ENCODE assay signal across 24 cellular contexts in the genomic region with DNA sequence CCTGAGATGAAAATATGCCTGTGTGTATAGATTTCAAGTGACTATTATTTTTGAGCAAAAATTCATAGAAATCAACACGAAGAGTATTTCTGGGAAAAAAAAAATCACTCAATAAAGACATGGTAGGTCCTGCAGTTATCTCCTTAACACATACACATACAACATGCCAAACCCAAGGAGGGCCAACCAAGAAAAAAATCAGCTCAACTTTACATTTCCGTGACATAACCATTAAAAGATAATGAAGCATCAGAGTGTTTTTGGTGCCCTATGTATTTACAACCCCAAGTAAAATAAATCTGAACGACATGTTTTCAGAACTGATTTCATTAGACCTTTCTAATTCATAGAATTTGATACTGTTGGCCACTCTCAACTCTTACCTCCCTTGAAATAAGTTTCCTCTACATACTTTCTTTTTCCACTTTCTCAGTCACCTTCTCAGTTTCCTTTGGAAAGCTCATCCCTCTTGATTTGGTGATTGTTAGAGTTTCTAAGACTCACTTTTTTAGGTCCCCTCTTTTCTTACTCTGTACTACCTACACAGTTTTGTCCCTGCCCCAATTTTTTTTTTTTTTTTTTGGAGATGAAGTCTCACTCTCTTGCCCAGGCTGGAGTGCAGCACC.
DNase-seq lines count a peak whose midpoint lies in the region; ATAC-seq and TF ChIP-seq lines count a peak whose summit lies in the region.
"Had no signal": no experiment of that assay in that cellular context is flagged by ENCODE, and none has a peak within 500 bp of the region (broad histone marks: within the 10 kb centered on the region; RNA-seq: fewer than 3 reads in every experiment).

No MANE protein-coding gene starts in this region.

- ATAC-seq in GM18519 (IDR thresholded peaks at IDR 0.05; ENCODE audit: low FRiP score, unreplicated experiment): no peak
- ATAC-seq: left cardiac atrium had no signal

- DNase-seq in activated CD4-positive, alpha-beta T cell treated with anti-CD3 and anti-CD28 coated beads, Interleukin-2, amount 10 ng/mL, durations not matched to agents 24 days and 14 days: no peak
- no peak for DNase-seq in activated CD4-positive, alpha-beta T cell treated with anti-CD3 and anti-CD28 coated beads, Interleukin-2, amount 10 ng/mL, durations not matched to agents 7 days and 5 days
- DNase-seq in OCI-M1 (lab: John Stamatoyannopoulos, UW) (peak; percentile 75), neural progenitor cell (ENCODE audit: low spot score) (no peak), MV-4-11 (lab: John Stamatoyannopoulos, UW) (no peak), NCI-H345 (lab: John Stamatoyannopoulos, UW) (no peak)
- DNase-seq: activated naive CD4-positive, alpha-beta T cell treated with anti-CD3 and anti-CD28 coated beads, Interleukin-2, amount 10 ng/mL, durations not matched to agents 7 days and 5 days; activated T-cell treated with anti-CD3 and anti-CD28 coated beads, Interleukin-2, amount 50 U/mL, for 48 hours; AML-193; anterior cingulate cortex; CD4-positive, alpha-beta memory T cell; cortex of kidney; DMS 273 treated with DMSO at 0.1 percent for 48 hours; esophagus squamous epithelium; foreskin melanocyte; Kasumi-1; left cardiac atrium; mesendoderm; NK-92 treated with Interleukin-12 subunit alpha and Interleukin-12 subunit beta, amount 100 ng/mL, for 24 hours; occipital lobe; Peyer's patch had no signal

- H3K9me3 Mint-ChIP-seq in activated CD4-positive, alpha-beta T cell treated with anti-CD3 and anti-CD28 coated beads, Interleukin-2, amount 10 ng/mL, durations not matched to agents 24 days and 14 days: no peaks in the 10 kb centered on the region
- H3K9me3 Mint-ChIP-seq in activated CD4-positive, alpha-beta T cell treated with anti-CD3 and anti-CD28 coated beads, Interleukin-2, amount 10 ng/mL, durations not matched to agents 7 days and 5 days: no peaks in the 10 kb centered on the region
- H3K9me3 Mint-ChIP-seq in brain: no peaks in the 10 kb centered on the region
- no peaks in the 10 kb centered on the region for H3K9me3 Mint-ChIP-seq in neural progenitor cell
- H3K9me3 Mint-ChIP-seq: activated naive CD4-positive, alpha-beta T cell treated with anti-CD3 and anti-CD28 coated beads, Interleukin-2, amount 10 ng/mL, durations not matched to agents 7 days and 5 days; CD4-positive, alpha-beta memory T cell had no signal

- H3K4me1 Mint-ChIP-seq in activated CD4-positive, alpha-beta T cell treated with anti-CD3 and anti-CD28 coated beads, Interleukin-2, amount 10 ng/mL, durations not matched to agents 24 days and 14 days: peaks cover 8% of the 10 kb centered on the region
- H3K4me1 Mint-ChIP-seq in activated CD4-positive, alpha-beta T cell treated with anti-CD3 and anti-CD28 coated beads, Interleukin-2, amount 10 ng/mL, durations not matched to agents 7 days and 5 days: peaks cover 4% of the 10 kb centered on the region
- H3K4me1 Mint-ChIP-seq in brain: peaks cover 8% of the 10 kb centered on the region
- H3K4me1 Mint-ChIP-seq in neural progenitor cell: no peaks in the 10 kb centered on the region

- H3K4me3 Mint-ChIP-seq in activated CD4-positive, alpha-beta T cell treated with anti-CD3 and anti-CD28 coated beads, Interleukin-2, amount 10 ng/mL, durations not matched to agents 24 days and 14 days: no peak overlapping the region
- no peak overlapping the region for H3K4me3 Mint-ChIP-seq in activated CD4-positive, alpha-beta T cell treated with anti-CD3 and anti-CD28 coated beads, Interleukin-2, amount 10 ng/mL, durations not matched to agents 7 days and 5 days
- no peak overlapping the region for H3K4me3 Mint-ChIP-seq in brain
- no peak overlapping the region for H3K4me3 Mint-ChIP-seq in neural progenitor cell
- H3K4me3 Mint-ChIP-seq: activated naive CD4-positive, alpha-beta T cell treated with anti-CD3 and anti-CD28 coated beads, Interleukin-2, amount 10 ng/mL, durations not matched to agents 7 days and 5 days; CD4-positive, alpha-beta memory T cell had no signal

- H2AFZ ChIP-seq in neural progenitor cell (replicated peaks): no peak overlapping the region

- CTCF ChIA-PET in activated CD4-positive, alpha-beta T cell treated with anti-CD3 and anti-CD28 coated beads, Interleukin-2, amount 10 ng/mL, durations not matched to agents 7 days and 5 days (lab: Charles Lee): interaction anchor here (0.6 to 1.2 kb wide), 3 partner anchors 9 to 1128 kb away, joined by 3 to 5 read pairs (median 3); no protein-coding TSS in a partner anchor

- H3K27ac ChIP-seq in neural progenitor cell: no peak overlapping the region
- H3K27ac ChIP-seq: esophagus squamous epithelium, Peyer's patch, tibial nerve had no signal

- no peaks in the 10 kb centered on the region for H3K27me3 ChIP-seq in neural progenitor cell
- H3K27me3 ChIP-seq: esophagus squamous epithelium, Peyer's patch, tibial nerve had no signal

- H3K27ac Mint-ChIP-seq in activated CD4-positive, alpha-beta T cell treated with anti-CD3 and anti-CD28 coated beads, Interleukin-2, amount 10 ng/mL, durations not matched to agents 24 days and 14 days: peak overlapping the region; percentile 56
- H3K27ac Mint-ChIP-seq in activated CD4-positive, alpha-beta T cell treated with anti-CD3 and anti-CD28 coated beads, Interleukin-2, amount 10 ng/mL, durations not matched to agents 7 days and 5 days: no peak overlapping the region
- peak overlapping the region in 3 of 5 experiments; percentile 4 to 59 (median 16) for H3K27ac Mint-ChIP-seq in brain
- H3K27ac Mint-ChIP-seq in neural progenitor cell: peak overlapping the region; percentile 46
- H3K27ac Mint-ChIP-seq: activated naive CD4-positive, alpha-beta T cell treated with anti-CD3 and anti-CD28 coated beads, Interleukin-2, amount 10 ng/mL, durations not matched to agents 7 days and 5 days had no signal

- no peaks in the 10 kb centered on the region for H4K20me1 ChIP-seq in neural progenitor cell (ENCODE audit: low read depth)

- H3K27me3 Mint-ChIP-seq in activated CD4-positive, alpha-beta T cell treated with anti-CD3 and anti-CD28 coated beads, Interleukin-2, amount 10 ng/mL, durations not matched to agents 24 days and 14 days: no peaks in the 10 kb centered on the region
- no peaks in the 10 kb centered on the region for H3K27me3 Mint-ChIP-seq in activated CD4-positive, alpha-beta T cell treated with anti-CD3 and anti-CD28 coated beads, Interleukin-2, amount 10 ng/mL, durations not matched to agents 7 days and 5 days
- H3K27me3 Mint-ChIP-seq in brain: no peaks in the 10 kb centered on the region
- peaks cover 3% of the 10 kb centered on the region for H3K27me3 Mint-ChIP-seq in neural progenitor cell (ENCODE audit: insufficient read depth, low read depth)
- H3K27me3 Mint-ChIP-seq: activated naive CD4-positive, alpha-beta T cell treated with anti-CD3 and anti-CD28 coated beads, Interleukin-2, amount 10 ng/mL, durations not matched to agents 7 days and 5 days; CD4-positive, alpha-beta memory T cell had no signal

- H3K4me1 ChIP-seq in neural progenitor cell: no peaks in the 10 kb centered on the region
- H3K4me1 ChIP-seq: Peyer's patch had no signal

- TF ChIP-seq CTCF in brain (conservative IDR thresholded peaks at IDR 0.05) (no peak), neural progenitor cell (IDR thresholded peaks at IDR 0.05) (no peak)

- no peaks in the 10 kb centered on the region for H3F3A ChIP-seq in neural progenitor cell (ENCODE audit: low read depth)

- peaks cover 17% of the 10 kb centered on the region for H3K36me3 ChIP-seq in neural progenitor cell

- intact Hi-C loops in activated CD4-positive, alpha-beta T cell treated with anti-CD3 and anti-CD28 coated beads, Interleukin-2, amount 10 ng/mL, durations not matched to agents 24 days and 14 days (cut with micrococcal nuclease): no loop called here

- H3K79me2 ChIP-seq in neural progenitor cell (ENCODE audit: low read depth): peaks cover 23% of the 10 kb centered on the region

- no peak overlapping the region for H3K4me3 ChIP-seq in neural progenitor cell
- H3K4me3 ChIP-seq: esophagus squamous epithelium, Peyer's patch, tibial nerve had no signal

- POLR2A ChIA-PET in activated CD4-positive, alpha-beta T cell treated with anti-CD3 and anti-CD28 coated beads, Interleukin-2, amount 10 ng/mL, durations not matched to agents 7 days and 5 days (lab: Charles Lee): no interaction called here

- no peaks in the 10 kb centered on the region for H3K9me3 ChIP-seq in neural progenitor cell (ENCODE audit: low read depth)
- H3K9me3 ChIP-seq: esophagus squamous epithelium, Peyer's patch, tibial nerve had no signal

- H3K9ac ChIP-seq in neural progenitor cell: no peak overlapping the region

- peaks cover 57% of the 10 kb centered on the region for H3K36me3 Mint-ChIP-seq in activated CD4-positive, alpha-beta T cell treated with anti-CD3 and anti-CD28 coated beads, Interleukin-2, amount 10 ng/mL, durations not matched to agents 24 days and 14 days (ENCODE audit: low read depth)
- peaks cover 57% of the 10 kb centered on the region for H3K36me3 Mint-ChIP-seq in activated CD4-positive, alpha-beta T cell treated with anti-CD3 and anti-CD28 coated beads, Interleukin-2, amount 10 ng/mL, durations not matched to agents 7 days and 5 days (ENCODE audit: low read depth)
- peaks cover 86% of the 10 kb centered on the region for H3K36me3 Mint-ChIP-seq in brain
- peaks cover 51% of the 10 kb centered on the region for H3K36me3 Mint-ChIP-seq in neural progenitor cell

- H3K4me2 ChIP-seq in neural progenitor cell: no peak overlapping the region
